In genomic region chr11:33558097-33558496, GRCh38 we compare ENCODE assay signal across 21 cellular contexts.
"Had no signal": no experiment of that assay in that cellular context is flagged by ENCODE, and none has a peak within 500 bp of the region (broad histone marks: within the 10 kb centered on the region; RNA-seq: fewer than 3 reads in every experiment).

No MANE protein-coding gene starts in this region.

- H3K36me3 ChIP-seq: esophagus squamous epithelium, gastrocnemius medialis, left lung, ovary, prostate gland, spleen had no signal

- H3K4me1 ChIP-seq: esophagus squamous epithelium, gastrocnemius medialis, left lung, prostate gland, spleen had no signal

- H3K4me3 ChIP-seq: esophagus squamous epithelium, gastrocnemius medialis, left lung, ovary, prostate gland, spleen had no signal

- ATAC-seq: activated CD8-positive, alpha-beta memory T cell treated with anti-CD3 and anti-CD28 coated beads, Interleukin-2, amount 10 ng/mL, durations not matched to agents 7 days and 5 days; effector memory CD8-positive, alpha-beta T cell; gastrocnemius medialis; left lung; natural killer cell had no signal

- DNase-seq: activated CD4-positive, alpha-beta memory T cell treated with anti-CD3 and anti-CD28 coated beads, Interleukin-2, amount 10 ng/mL, durations not matched to agents 7 days and 5 days; activated CD4-positive, alpha-beta T cell treated with anti-CD3 and anti-CD28 coated beads for 48 hours; activated CD4-positive, CD25-positive, alpha-beta regulatory T cell; activated CD8-positive, alpha-beta memory T cell treated with anti-CD3 and anti-CD28 coated beads, Interleukin-2, amount 10 ng/mL, durations not matched to agents 7 days and 5 days; activated effector memory CD4-positive, alpha-beta T cell treated with anti-CD3 and anti-CD28 coated beads, Interleukin-2, amount 50 U/mL, for 16 hours; activated naive CD4-positive, alpha-beta T cell treated with anti-CD3 and anti-CD28 coated beads, Interleukin-2, amount 10 ng/mL, durations not matched to agents 7 days and 5 days; activated T-cell treated with anti-CD3 and anti-CD28 coated beads for 4 hours; anterior cingulate cortex; caudate nucleus; effector memory CD8-positive, alpha-beta T cell; esophagus squamous epithelium; gastrocnemius medialis; hippocampal formation; left lung; natural killer cell; ovary; spleen; stimulated activated CD4-positive, alpha-beta T cell treated with anti-CD3 and anti-CD28 coated beads, Interleukin-4, amount 100 ng/mL, for 1 hour; stimulated activated naive CD4-positive, alpha-beta T cell treated with Interleukin-2 at 50 U/mL for 16 hours; T-helper 2 cell had no signal

- H3K27me3 ChIP-seq: gastrocnemius medialis, left lung, ovary, spleen had no signal

- H3K9me3 ChIP-seq: esophagus squamous epithelium, gastrocnemius medialis, left lung, ovary, prostate gland, spleen had no signal

- H3K27ac ChIP-seq: esophagus squamous epithelium, gastrocnemius medialis, left lung, ovary, prostate gland, spleen had no signal
